In the genomic region with DNA sequence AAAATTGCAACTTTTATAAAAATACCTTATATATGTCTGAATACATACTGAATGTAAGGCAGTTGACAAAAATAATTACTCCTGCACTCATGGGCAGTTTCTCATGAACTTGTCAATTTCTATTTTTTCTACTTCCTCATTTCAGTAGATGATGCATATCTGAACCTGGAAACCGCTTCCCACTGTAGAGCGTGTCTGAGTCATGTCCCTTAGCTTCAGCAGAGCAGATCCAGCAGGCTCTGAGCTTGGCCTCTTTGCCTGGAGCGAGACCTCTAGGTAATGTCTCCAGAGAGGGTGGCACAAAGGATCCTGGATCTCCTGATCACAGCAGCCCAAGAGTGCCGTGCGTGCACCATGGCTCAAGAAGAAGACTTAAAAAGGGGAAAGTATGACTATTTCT, we compare ENCODE assay signal across 1 cellular context.
TF ChIP-seq lines count a peak whose summit lies in the region.
"Not testable (repeated sequence)": the region's sequence is repeated elsewhere in the genome, so short reads cannot be mapped to it uniquely, and the experiment has no call there.

No MANE protein-coding gene starts in this region.

TF ChIP-seq in K562, 482 proteins besides CTCF, POLR2A, EP300 and RAD21 (continued from another document):
- TF ChIP-seq DPF2 (IDR thresholded peaks at IDR 0.05) (0 out of 2 replicates have a peak, but pooled peaks have one; percentile 35), SMAD4 (CRISPR knock-in tag; conservative IDR thresholded peaks at IDR 0.05) (0 out of 2 replicates have a peak, but pooled peaks have one; percentile 24), GATA2 (CRISPR knock-in tag; IDR thresholded peaks at IDR 0.05) (0 out of 2 replicates have a peak, but pooled peaks have one; percentile 15), ZNF384 (IDR thresholded peaks at IDR 0.05; ENCODE audit: low read depth, low read length) (0 out of 2 replicates have a peak, but pooled peaks have one; percentile 14), ARID1B (IDR thresholded peaks at IDR 0.05) (peak; percentile 53), FOSL1 (tag; conservative IDR thresholded peaks at IDR 0.05) (peak; percentile 73)
- TF ChIP-seq, protein P1, sequence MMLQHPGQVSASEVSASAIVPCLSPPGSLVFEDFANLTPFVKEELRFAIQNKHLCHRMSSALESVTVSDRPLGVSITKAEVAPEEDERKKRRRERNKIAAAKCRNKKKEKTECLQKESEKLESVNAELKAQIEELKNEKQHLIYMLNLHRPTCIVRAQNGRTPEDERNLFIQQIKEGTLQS (IDR thresholded peaks at IDR 0.05): peak; percentile 48; the same call in 1 of the 2 replicates
- TF ChIP-seq, protein P1 (CRISPR knock-in tag; conservative IDR thresholded peaks at IDR 0.05): not testable (repeated sequence)
